18 cellular contexts compared by ENCODE assay signal in the genomic region with DNA sequence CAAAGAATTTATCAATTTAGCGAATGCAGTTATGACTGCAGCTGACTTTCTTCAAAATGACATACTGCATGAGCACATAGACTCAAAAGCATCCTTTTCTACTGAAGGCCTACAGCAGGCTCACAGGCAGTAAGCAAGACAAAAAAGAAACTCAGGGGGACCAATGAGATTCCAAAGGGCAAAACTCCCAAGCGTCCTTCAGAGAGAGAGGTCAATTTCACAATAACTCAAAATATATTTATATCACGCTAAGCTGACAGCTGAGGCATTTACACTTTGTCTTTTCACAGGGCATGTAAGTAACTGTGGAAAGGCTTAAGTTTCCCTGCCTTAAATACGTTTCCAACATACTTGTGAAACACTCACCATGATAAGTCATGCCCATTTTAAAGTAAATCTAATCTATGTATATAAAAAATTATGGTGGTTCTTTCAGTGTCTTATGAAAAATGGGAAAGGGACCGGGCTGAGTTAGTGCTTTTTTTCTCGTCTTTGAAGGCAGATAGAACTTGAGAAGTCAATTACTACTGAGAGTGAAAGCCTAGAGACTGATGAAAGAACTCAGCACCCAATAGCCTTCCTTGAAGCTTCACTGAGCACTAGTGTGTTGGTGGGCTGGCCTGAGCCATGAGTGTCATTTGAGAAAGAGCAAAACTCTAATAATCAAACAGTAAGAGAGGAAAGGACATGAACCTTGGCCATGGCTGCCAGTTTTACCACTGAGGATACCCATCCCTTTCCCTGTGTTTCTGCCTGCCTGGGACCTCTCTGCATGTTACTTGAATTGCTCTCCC.
"Had no signal": no experiment of that assay in that cellular context is flagged by ENCODE, and none has a peak within 500 bp of the region (broad histone marks: within the 10 kb centered on the region; RNA-seq: fewer than 3 reads in every experiment).

No MANE protein-coding gene starts in this region.

- H3K4me1 ChIP-seq: transverse colon had no signal

- H3K27ac ChIP-seq: esophagus squamous epithelium, gastrocnemius medialis, lower lobe of right lung, SK-N-MC, skin epidermis, transverse colon, WERI-Rb-1 had no signal

- H3K9me3 ChIP-seq: esophagus squamous epithelium, gastrocnemius medialis, lower lobe of right lung, transverse colon had no signal

- H3K4me1 Mint-ChIP-seq: activated CD4-positive, alpha-beta memory T cell treated with anti-CD3 and anti-CD28 coated beads, Interleukin-2, amount 10 ng/mL, durations not matched to agents 7 days and 5 days; activated CD4-positive, alpha-beta T cell treated with anti-CD3 and anti-CD28 coated beads for 36 hours; natural killer cell; stimulated activated naive B cell treated with anti-CD40 and anti-IgM and Interleukin-4, amounts not matched to agents 10 μg/mL and 1 μg/mL and 100 μg/mL, for 72 hours had no signal

- H3K36me3 Mint-ChIP-seq: activated naive CD8-positive, alpha-beta T cell; natural killer cell; stimulated activated naive B cell treated with anti-CD40 and anti-IgM and Interleukin-4, amounts not matched to agents 10 μg/mL and 1 μg/mL and 100 μg/mL, for 72 hours had no signal

- DNase-seq: activated CD4-positive, alpha-beta memory T cell treated with anti-CD3 and anti-CD28 coated beads, Interleukin-2, amount 10 ng/mL, durations not matched to agents 7 days and 5 days; activated CD4-positive, alpha-beta T cell treated with anti-CD3 and anti-CD28 coated beads for 36 hours; activated gamma-delta T cell; activated T-cell treated with anti-CD3 and anti-CD28 coated beads, Interleukin-2, amount 50 U/mL, for 48 hours; anterior cingulate cortex; esophagus squamous epithelium; gastrocnemius medialis; kidney; lower lobe of right lung; natural killer cell; stimulated activated CD4-positive, alpha-beta T cell treated with anti-CD3 and anti-CD28 coated beads, Interleukin-1b, Interleukin-23, amount 100 ng/mL, for 48 hours; stimulated activated naive B cell treated with anti-CD40 and anti-IgM and Interleukin-4, amounts not matched to agents 10 μg/mL and 1 μg/mL and 100 μg/mL, for 72 hours; T-helper 1 cell; transverse colon; WERI-Rb-1 had no signal

- H3K4me3 ChIP-seq: esophagus squamous epithelium, gastrocnemius medialis, lower lobe of right lung, SK-N-MC, skin epidermis, transverse colon had no signal

- ATAC-seq: activated CD4-positive, alpha-beta T cell treated with anti-CD3 and anti-CD28 coated beads for 36 hours; lower lobe of right lung; natural killer cell; stimulated activated naive B cell treated with anti-CD40 and anti-IgM and Interleukin-4, amounts not matched to agents 10 μg/mL and 1 μg/mL and 100 μg/mL, for 72 hours had no signal

- H3K9me3 Mint-ChIP-seq: activated CD4-positive, alpha-beta memory T cell treated with anti-CD3 and anti-CD28 coated beads, Interleukin-2, amount 10 ng/mL, durations not matched to agents 7 days and 5 days; stimulated activated naive B cell treated with anti-CD40 and anti-IgM and Interleukin-4, amounts not matched to agents 10 μg/mL and 1 μg/mL and 100 μg/mL, for 72 hours had no signal

- H3K27me3 ChIP-seq: esophagus squamous epithelium, gastrocnemius medialis, transverse colon had no signal

- H3K4me3 Mint-ChIP-seq: activated CD4-positive, alpha-beta memory T cell treated with anti-CD3 and anti-CD28 coated beads, Interleukin-2, amount 10 ng/mL, durations not matched to agents 7 days and 5 days; activated CD4-positive, alpha-beta T cell treated with anti-CD3 and anti-CD28 coated beads for 36 hours; activated naive CD8-positive, alpha-beta T cell; natural killer cell; stimulated activated naive B cell treated with anti-CD40 and anti-IgM and Interleukin-4, amounts not matched to agents 10 μg/mL and 1 μg/mL and 100 μg/mL, for 72 hours had no signal

- H3K36me3 ChIP-seq: esophagus squamous epithelium, gastrocnemius medialis, lower lobe of right lung, transverse colon, WERI-Rb-1 had no signal

- H3K27ac Mint-ChIP-seq: activated CD4-positive, alpha-beta memory T cell treated with anti-CD3 and anti-CD28 coated beads, Interleukin-2, amount 10 ng/mL, durations not matched to agents 7 days and 5 days; activated CD4-positive, alpha-beta T cell treated with anti-CD3 and anti-CD28 coated beads for 36 hours; activated naive CD8-positive, alpha-beta T cell; natural killer cell; stimulated activated naive B cell treated with anti-CD40 and anti-IgM and Interleukin-4, amounts not matched to agents 10 μg/mL and 1 μg/mL and 100 μg/mL, for 72 hours had no signal
